ENCODE assay signal across 10 cellular contexts in genomic region chr12:26112703-26113147, GRCh38. TPM values are rescaled to one million over a fixed set of nuclear protein-coding genes. Genes with fewer than 3 reads are reported as not detected.
DNase-seq lines count a peak whose midpoint lies in the region; ATAC-seq, FAIRE-seq and TF ChIP-seq lines count a peak whose summit lies in the region.
"Had no signal": no experiment of that assay in that cellular context is flagged by ENCODE, and none has a peak within 500 bp of the region (broad histone marks: within the 10 kb centered on the region; RNA-seq: fewer than 3 reads in every experiment).

No MANE protein-coding gene starts in this region.

- peaks cover 4% of the 10 kb centered on the region for H3K4me1 ChIP-seq in right cardiac atrium (ENCODE audit: control insufficient read depth, insufficient read depth, low read length)
- H3K4me1 ChIP-seq in PC-9 (replicated peaks; ENCODE audit: insufficient read depth): peaks cover 49% of the 10 kb centered on the region
- peaks cover 23% of the 10 kb centered on the region for H3K4me1 ChIP-seq in iPS-20b (ENCODE audit: insufficient read depth, low read length)

- no peaks in the 10 kb centered on the region for H3K9me2 ChIP-seq in PC-9 (ENCODE audit: insufficient read depth)

- FAIRE-seq in urothelium cell line (lab: Jason Lieb, UNC) (no peak), frontal cortex (lab: Jason Lieb, UNC) (no peak)

- H3K36me3 ChIP-seq in PC-9 (ENCODE audit: low read depth) (no peaks in the 10 kb centered on the region), iPS-20b (ENCODE audit: insufficient read depth, low read depth, low read length) (no peaks in the 10 kb centered on the region)

- no peak for DNase-seq in right cardiac atrium
- no peak for DNase-seq in cardiac septum (ENCODE audit: low spot score)
- peak in 1 of 2 experiments; percentile 88 for DNase-seq in PC-9
- DNase-seq in urothelium cell line (ENCODE audit: low spot score): peak; percentile 47
- DNase-seq in frontal cortex (ENCODE audit: low spot score in 2 of 2): no peak
- DNase-seq: NCI-H1092; stimulated activated CD4-positive, alpha-beta T cell treated with anti-CD3 and anti-CD28 coated beads, Interleukin-4, amount 100 ng/mL, for 4 hours had no signal

- no peak overlapping the region for H3K4me3 ChIP-seq in right cardiac atrium (ENCODE audit: low read length)
- H3K4me3 ChIP-seq in PC-9: peak overlapping the region; percentile 57
- peak overlapping the region; percentile 73 for H3K4me3 ChIP-seq in iPS-20b (ENCODE audit: low read length)

- peak overlapping the region; percentile 40 for H2AFZ ChIP-seq in PC-9

- H4K20me1 ChIP-seq in PC-9 (ENCODE audit: insufficient read depth): no peaks in the 10 kb centered on the region

- CTCF ChIA-PET in PC-9 (lab: Charles Lee): interaction anchor here (0.9 kb wide), 1 partner anchor 13 kb away, joined by 3 read pairs; no protein-coding TSS in a partner anchor

- no peak for TF ChIP-seq CTCF in PC-9 (conservative IDR thresholded peaks at IDR 0.05)

- intact Hi-C loops in right cardiac atrium (cut with DNase I): no loop called here
- intact Hi-C loops in cardiac septum (cut with DNase I): loop anchor here (10.0 kb wide), 1 partner anchor 412 kb away; no protein-coding TSS in a partner anchor
- intact Hi-C loops in PC-9 (cut with micrococcal nuclease; ENCODE audit: unreplicated experiment): loop anchor here (5.0 to 10.0 kb wide), 4 partner anchors 70 to 1222 kb away; partner anchors contain the start of genes BMAL2, RASSF8 and TM7SF3

- H3K27me3 ChIP-seq in right cardiac atrium (ENCODE audit: control insufficient read depth, insufficient read depth) (no peaks in the 10 kb centered on the region), PC-9 (ENCODE audit: insufficient read depth, low read depth) (no peaks in the 10 kb centered on the region), iPS-20b (ENCODE audit: insufficient read depth, low read length) (peaks cover 51% of the 10 kb centered on the region)

- H3K9me3 ChIP-seq in right cardiac atrium (ENCODE audit: control insufficient read depth, low read length) (no peaks in the 10 kb centered on the region), PC-9 (ENCODE audit: insufficient read depth, low read depth) (no peaks in the 10 kb centered on the region), iPS-20b (ENCODE audit: insufficient read depth, low read depth, low read length) (no peaks in the 10 kb centered on the region)

- POLR2A ChIA-PET in PC-9 (lab: Charles Lee; ENCODE audit: unreplicated experiment): interaction anchor here (0.6 to 0.7 kb wide), 3 partner anchors 12 to 918 kb away, joined by 4 to 12 read pairs (median 5); partner anchors contain the start of genes DNAI7 and ETFRF1

- BruUV-seq in PC-9 (replicated peaks; lab: Mats Ljungman, UMichigan): no TSS peak

- H3K79me2 ChIP-seq in PC-9 (ENCODE audit: low read depth): no peaks in the 10 kb centered on the region

- TF ChIP-seq POLR2A in GM18505 (IDR thresholded peaks at IDR 0.05; ENCODE audit: borderline replicate concordance, extremely low read depth, insufficient read depth, insufficient read length): no peak

- H3F3A ChIP-seq in PC-9 (ENCODE audit: insufficient read depth, low read depth): peaks cover 52% of the 10 kb centered on the region

- peak overlapping the region; percentile 77; the same call in 1 of the 2 replicates for H3K9ac ChIP-seq in iPS-20b (ENCODE audit: low read depth, low read length)

- 90% methylated on average over 8 of the region's 8 CpGs for WGBS in right cardiac atrium

- H3K4me2 ChIP-seq in PC-9: peak overlapping the region; percentile 90

- ATAC-seq in right cardiac atrium: no peak
- ATAC-seq in GM18505 (IDR thresholded peaks at IDR 0.05; ENCODE audit: unreplicated experiment): no peak
- no peak for ATAC-seq in HG02885 (IDR thresholded peaks at IDR 0.05; ENCODE audit: poor library complexity, unreplicated experiment)

- H3K27ac ChIP-seq in right cardiac atrium (ENCODE audit: low read length) (peak overlapping the region; percentile 43), PC-9 (peak overlapping the region; percentile 93), iPS-20b (ENCODE audit: low read length) (no peak overlapping the region)

RNA-seq across cellular contexts. Expression of gene BHLHE41, which starts 12.1 kb away (rescaled TPM):
- total RNA-seq in right cardiac atrium (10 to 100 TPM; 10.6 to 47.2 (median 31.2) TPM), cardiac septum (33.3 TPM), PC-9 (2021) (30.0 and 57.1 TPM in 2 replicates), frontal cortex (0.41 TPM)
- 9.1 TPM for polyA plus RNA-seq in right cardiac atrium

Comparison
In these comparisons a context has a peak if more than half of its experiments do, and no peak if none do; other contexts are left out.
1. intact Hi-C loops: an anchor here in cardiac septum (10.0 kb wide) and PC-9 (5.0 to 10.0 kb wide); none called in right cardiac atrium.